In genomic region chr1:64864018-64864945, GRCh38 we compare ENCODE assay signal across 1 cellular context.
TF ChIP-seq lines count a peak whose summit lies in the region.

No MANE protein-coding gene starts in this region.

TF ChIP-seq in K562, 482 proteins besides CTCF, POLR2A, EP300 and RAD21 (continued from another document and continues in another):
- no peak for TF ChIP-seq ZNF407 (IDR thresholded peaks at IDR 0.05; ENCODE audit: low read depth)
- no peak for TF ChIP-seq RBM22 (IDR thresholded peaks at IDR 0.05; ENCODE audit: low read depth, low read length, poor library complexity, severe bottlenecking)
- TF ChIP-seq NR2F6 (CRISPR knock-in tag; IDR thresholded peaks at IDR 0.05), result no peak
- TF ChIP-seq, protein P1, sequence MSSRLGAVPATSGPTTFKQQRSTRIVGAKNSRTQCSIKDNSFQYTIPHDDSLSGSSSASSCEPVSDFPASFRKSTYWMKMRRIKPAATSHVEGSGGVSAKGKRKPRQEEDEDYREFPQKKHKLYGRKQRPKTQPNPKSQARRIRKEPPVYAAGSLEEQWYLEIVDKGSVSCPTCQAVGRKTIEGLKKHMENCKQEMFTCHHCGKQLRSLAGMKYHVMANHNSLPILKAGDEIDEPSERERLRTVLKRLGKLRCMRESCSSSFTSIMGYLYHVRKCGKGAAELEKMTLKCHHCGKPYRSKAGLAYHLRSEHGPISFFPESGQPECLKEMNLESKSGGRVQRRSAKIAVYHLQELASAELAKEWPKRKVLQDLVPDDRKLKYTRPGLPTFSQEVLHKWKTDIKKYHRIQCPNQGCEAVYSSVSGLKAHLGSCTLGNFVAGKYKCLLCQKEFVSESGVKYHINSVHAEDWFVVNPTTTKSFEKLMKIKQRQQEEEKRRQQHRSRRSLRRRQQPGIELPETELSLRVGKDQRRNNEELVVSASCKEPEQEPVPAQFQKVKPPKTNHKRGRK (tag; IDR thresholded peaks at IDR 0.05), result no peak
- TF ChIP-seq, protein P2, sequence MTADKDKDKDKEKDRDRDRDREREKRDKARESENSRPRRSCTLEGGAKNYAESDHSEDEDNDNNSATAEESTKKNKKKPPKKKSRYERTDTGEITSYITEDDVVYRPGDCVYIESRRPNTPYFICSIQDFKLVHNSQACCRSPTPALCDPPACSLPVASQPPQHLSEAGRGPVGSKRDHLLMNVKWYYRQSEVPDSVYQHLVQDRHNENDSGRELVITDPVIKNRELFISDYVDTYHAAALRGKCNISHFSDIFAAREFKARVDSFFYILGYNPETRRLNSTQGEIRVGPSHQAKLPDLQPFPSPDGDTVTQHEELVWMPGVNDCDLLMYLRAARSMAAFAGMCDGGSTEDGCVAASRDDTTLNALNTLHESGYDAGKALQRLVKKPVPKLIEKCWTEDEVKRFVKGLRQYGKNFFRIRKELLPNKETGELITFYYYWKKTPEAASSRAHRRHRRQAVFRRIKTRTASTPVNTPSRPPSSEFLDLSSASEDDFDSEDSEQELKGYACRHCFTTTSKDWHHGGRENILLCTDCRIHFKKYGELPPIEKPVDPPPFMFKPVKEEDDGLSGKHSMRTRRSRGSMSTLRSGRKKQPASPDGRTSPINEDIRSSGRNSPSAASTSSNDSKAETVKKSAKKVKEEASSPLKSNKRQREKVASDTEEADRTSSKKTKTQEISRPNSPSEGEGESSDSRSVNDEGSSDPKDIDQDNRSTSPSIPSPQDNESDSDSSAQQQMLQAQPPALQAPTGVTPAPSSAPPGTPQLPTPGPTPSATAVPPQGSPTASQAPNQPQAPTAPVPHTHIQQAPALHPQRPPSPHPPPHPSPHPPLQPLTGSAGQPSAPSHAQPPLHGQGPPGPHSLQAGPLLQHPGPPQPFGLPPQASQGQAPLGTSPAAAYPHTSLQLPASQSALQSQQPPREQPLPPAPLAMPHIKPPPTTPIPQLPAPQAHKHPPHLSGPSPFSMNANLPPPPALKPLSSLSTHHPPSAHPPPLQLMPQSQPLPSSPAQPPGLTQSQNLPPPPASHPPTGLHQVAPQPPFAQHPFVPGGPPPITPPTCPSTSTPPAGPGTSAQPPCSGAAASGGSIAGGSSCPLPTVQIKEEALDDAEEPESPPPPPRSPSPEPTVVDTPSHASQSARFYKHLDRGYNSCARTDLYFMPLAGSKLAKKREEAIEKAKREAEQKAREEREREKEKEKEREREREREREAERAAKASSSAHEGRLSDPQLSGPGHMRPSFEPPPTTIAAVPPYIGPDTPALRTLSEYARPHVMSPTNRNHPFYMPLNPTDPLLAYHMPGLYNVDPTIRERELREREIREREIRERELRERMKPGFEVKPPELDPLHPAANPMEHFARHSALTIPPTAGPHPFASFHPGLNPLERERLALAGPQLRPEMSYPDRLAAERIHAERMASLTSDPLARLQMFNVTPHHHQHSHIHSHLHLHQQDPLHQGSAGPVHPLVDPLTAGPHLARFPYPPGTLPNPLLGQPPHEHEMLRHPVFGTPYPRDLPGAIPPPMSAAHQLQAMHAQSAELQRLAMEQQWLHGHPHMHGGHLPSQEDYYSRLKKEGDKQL (CRISPR knock-in tag; IDR thresholded peaks at IDR 0.05; ENCODE audit: borderline replicate concordance), result no peak
- no peak for TF ChIP-seq ZNF398 (CRISPR knock-in tag; IDR thresholded peaks at IDR 0.05)
- no peak for TF ChIP-seq SREBF2 (CRISPR knock-in tag; IDR thresholded peaks at IDR 0.05)
- TF ChIP-seq PHB (CRISPR knock-in tag; IDR thresholded peaks at IDR 0.05), result no peak
- TF ChIP-seq NCOR1 (IDR thresholded peaks at IDR 0.05), result peak; percentile 96
- TF ChIP-seq ZC3H11A (IDR thresholded peaks at IDR 0.05; ENCODE audit: low read depth, low read length), result no peak
- no peak for TF ChIP-seq ZNF253 (CRISPR knock-in tag; conservative IDR thresholded peaks at IDR 0.05)
- peak; percentile 85 for TF ChIP-seq L3MBTL2 (IDR thresholded peaks at IDR 0.05)
- peak; percentile 72 for TF ChIP-seq SP1 (CRISPR knock-in tag; IDR thresholded peaks at IDR 0.05)
- peak; percentile 61 for TF ChIP-seq ZNF24 (IDR thresholded peaks at IDR 0.05)
- no peak for TF ChIP-seq ZNF140 (CRISPR knock-in tag; IDR thresholded peaks at IDR 0.05)
- TF ChIP-seq ZHX1 (conservative IDR thresholded peaks at IDR 0.05; ENCODE audit: low read length), result no peak
- no peak for TF ChIP-seq CSDE1 (IDR thresholded peaks at IDR 0.05)
- TF ChIP-seq MTA1 (IDR thresholded peaks at IDR 0.05; ENCODE audit: borderline replicate concordance), result peak; percentile 76; the same call in 1 of the 2 replicates
- no peak for TF ChIP-seq IRF9 (tag; IDR thresholded peaks at IDR 0.05)
- TF ChIP-seq FOXP1 (CRISPR knock-in tag; IDR thresholded peaks at IDR 0.05), result peak; percentile 38; the same call in 1 of the 2 replicates
- no peak for TF ChIP-seq ZNF217 (CRISPR knock-in tag; IDR thresholded peaks at IDR 0.05)
- peak; percentile 68 for TF ChIP-seq RBM25 (IDR thresholded peaks at IDR 0.05; ENCODE audit: low read depth, low read length, severe bottlenecking)
- TF ChIP-seq, protein P3, sequence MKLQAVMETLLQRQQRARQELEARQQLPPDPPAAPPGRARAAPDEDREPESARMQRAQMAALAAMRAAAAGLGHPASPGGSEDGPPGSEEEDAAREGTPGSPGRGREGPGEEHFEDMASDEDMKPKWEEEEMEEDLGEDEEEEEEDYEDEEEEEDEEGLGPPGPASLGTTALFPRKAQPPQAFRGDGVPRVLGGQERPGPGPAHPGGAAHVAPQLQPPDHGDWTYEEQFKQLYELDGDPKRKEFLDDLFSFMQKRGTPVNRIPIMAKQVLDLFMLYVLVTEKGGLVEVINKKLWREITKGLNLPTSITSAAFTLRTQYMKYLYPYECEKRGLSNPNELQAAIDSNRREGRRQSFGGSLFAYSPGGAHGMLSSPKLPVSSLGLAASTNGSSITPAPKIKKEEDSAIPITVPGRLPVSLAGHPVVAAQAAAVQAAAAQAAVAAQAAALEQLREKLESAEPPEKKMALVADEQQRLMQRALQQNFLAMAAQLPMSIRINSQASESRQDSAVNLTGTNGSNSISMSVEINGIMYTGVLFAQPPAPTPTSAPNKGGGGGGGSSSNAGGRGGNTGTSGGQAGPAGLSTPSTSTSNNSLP (IDR thresholded peaks at IDR 0.05; ENCODE audit: borderline replicate concordance, low read depth, low read length), result peak; percentile 61; the same call in 1 of the 2 replicates
- peak; percentile 67 for TF ChIP-seq POLR2G (IDR thresholded peaks at IDR 0.05; ENCODE audit: low read depth, low read length)
- peak; percentile 88 for TF ChIP-seq LEF1 (IDR thresholded peaks at IDR 0.05)
- no peak for TF ChIP-seq ZNF133 (CRISPR knock-in tag; IDR thresholded peaks at IDR 0.05)
- no peak for TF ChIP-seq ZC3H8 (IDR thresholded peaks at IDR 0.05)
- TF ChIP-seq, protein P4, sequence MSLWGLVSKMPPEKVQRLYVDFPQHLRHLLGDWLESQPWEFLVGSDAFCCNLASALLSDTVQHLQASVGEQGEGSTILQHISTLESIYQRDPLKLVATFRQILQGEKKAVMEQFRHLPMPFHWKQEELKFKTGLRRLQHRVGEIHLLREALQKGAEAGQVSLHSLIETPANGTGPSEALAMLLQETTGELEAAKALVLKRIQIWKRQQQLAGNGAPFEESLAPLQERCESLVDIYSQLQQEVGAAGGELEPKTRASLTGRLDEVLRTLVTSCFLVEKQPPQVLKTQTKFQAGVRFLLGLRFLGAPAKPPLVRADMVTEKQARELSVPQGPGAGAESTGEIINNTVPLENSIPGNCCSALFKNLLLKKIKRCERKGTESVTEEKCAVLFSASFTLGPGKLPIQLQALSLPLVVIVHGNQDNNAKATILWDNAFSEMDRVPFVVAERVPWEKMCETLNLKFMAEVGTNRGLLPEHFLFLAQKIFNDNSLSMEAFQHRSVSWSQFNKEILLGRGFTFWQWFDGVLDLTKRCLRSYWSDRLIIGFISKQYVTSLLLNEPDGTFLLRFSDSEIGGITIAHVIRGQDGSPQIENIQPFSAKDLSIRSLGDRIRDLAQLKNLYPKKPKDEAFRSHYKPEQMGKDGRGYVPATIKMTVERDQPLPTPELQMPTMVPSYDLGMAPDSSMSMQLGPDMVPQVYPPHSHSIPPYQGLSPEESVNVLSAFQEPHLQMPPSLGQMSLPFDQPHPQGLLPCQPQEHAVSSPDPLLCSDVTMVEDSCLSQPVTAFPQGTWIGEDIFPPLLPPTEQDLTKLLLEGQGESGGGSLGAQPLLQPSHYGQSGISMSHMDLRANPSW (CRISPR knock-in tag; IDR thresholded peaks at IDR 0.05), result peak; percentile 71; the same call in 1 of the 2 replicates
- 0 out of 2 replicates have a peak, but pooled peaks have one; percentile 84 for TF ChIP-seq ZNF584 (CRISPR knock-in tag; IDR thresholded peaks at IDR 0.05; ENCODE audit: low read depth)
- TF ChIP-seq RBM34 (IDR thresholded peaks at IDR 0.05; ENCODE audit: borderline replicate concordance, insufficient read depth, low read length), result no peak
- TF ChIP-seq HOXB6 (CRISPR knock-in tag; IDR thresholded peaks at IDR 0.05; ENCODE audit: borderline replicate concordance), result no peak
